Comparison of ENCODE assay signal across 15 cellular contexts in the genomic region with DNA sequence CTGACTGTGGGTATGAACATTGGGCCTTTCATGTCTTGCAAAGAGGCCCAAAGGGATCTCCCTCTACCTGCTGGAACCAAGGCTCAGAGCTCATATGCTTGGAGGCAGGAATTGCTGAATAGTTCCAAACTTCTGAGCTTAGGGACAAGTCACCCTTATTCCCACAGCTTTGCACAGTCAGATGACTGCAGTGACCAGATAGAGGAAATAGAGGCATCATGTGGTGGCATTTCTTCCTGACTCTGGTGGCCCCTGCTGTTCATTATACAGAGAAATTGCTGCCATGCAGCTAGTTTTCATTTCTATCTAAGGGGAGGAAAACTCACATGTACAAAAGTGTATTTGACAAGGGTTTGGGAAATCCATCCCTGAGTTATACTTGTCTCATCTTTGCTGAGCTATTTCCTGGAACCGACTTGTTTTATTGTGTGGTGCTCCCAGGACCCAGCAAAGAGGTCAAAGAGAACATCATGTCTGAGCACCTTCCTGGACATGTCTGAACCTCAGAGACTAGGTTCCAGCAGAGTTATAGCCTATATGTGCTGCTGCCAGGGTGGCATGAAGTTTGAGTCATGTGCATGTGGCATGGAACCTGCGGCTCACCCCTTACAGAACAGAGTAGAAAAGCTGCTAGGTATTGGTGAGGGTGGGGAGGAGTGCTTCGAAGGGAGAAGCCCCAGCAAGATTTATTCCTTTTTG.
"Had no signal": no experiment of that assay in that cellular context is flagged by ENCODE, and none has a peak within 500 bp of the region (broad histone marks: within the 10 kb centered on the region; RNA-seq: fewer than 3 reads in every experiment).

No MANE protein-coding gene starts in this region.

- H3K27me3 Mint-ChIP-seq: stimulated activated naive B cell treated with anti-CD40 and anti-IgM and Interleukin-4, amounts not matched to agents 10 μg/mL and 1 μg/mL and 100 μg/mL, for 72 hours had no signal

- H3K27ac Mint-ChIP-seq: activated T-helper 1 cell treated with anti-CD3 and anti-CD28 coated beads, Interleukin-12 subunit alpha, Interleukin-12 subunit beta, Interleukin-2, Interleukin-4 antibody, amounts not matched to agents 30 ng/mL and 10 ng/mL and 1 ng/mL, durations not matched to agents 14 hours and 24 hours and 36 hours; natural killer cell; stimulated activated naive B cell treated with anti-CD40 and anti-IgM and Interleukin-4, amounts not matched to agents 10 μg/mL and 1 μg/mL and 100 μg/mL, for 72 hours had no signal

- H3K9me3 ChIP-seq: prostate gland, right lobe of liver, transverse colon had no signal

- H3K36me3 Mint-ChIP-seq: natural killer cell had no signal

- H3K4me3 Mint-ChIP-seq: activated T-helper 1 cell treated with anti-CD3 and anti-CD28 coated beads, Interleukin-12 subunit alpha, Interleukin-12 subunit beta, Interleukin-2, Interleukin-4 antibody, amounts not matched to agents 30 ng/mL and 10 ng/mL and 1 ng/mL, durations not matched to agents 14 hours and 24 hours and 36 hours; immature natural killer cell; natural killer cell; stimulated activated naive B cell treated with anti-CD40 and anti-IgM and Interleukin-4, amounts not matched to agents 10 μg/mL and 1 μg/mL and 100 μg/mL, for 72 hours had no signal

- H3K27ac ChIP-seq: cardiac muscle cell, epithelial cell of prostate, prostate gland, right lobe of liver, transverse colon, WERI-Rb-1 had no signal

- H3K4me3 ChIP-seq: cardiac muscle cell, prostate gland, right lobe of liver, transverse colon had no signal

- ATAC-seq: natural killer cell; stimulated activated naive B cell treated with anti-CD40 and anti-IgM and Interleukin-4, amounts not matched to agents 10 μg/mL and 1 μg/mL and 100 μg/mL, for 72 hours had no signal

- H3K4me1 Mint-ChIP-seq: stimulated activated naive B cell treated with anti-CD40 and anti-IgM and Interleukin-4, amounts not matched to agents 10 μg/mL and 1 μg/mL and 100 μg/mL, for 72 hours had no signal

- H3K4me1 ChIP-seq: prostate gland, transverse colon had no signal

- H3K9me3 Mint-ChIP-seq: activated T-helper 1 cell treated with anti-CD3 and anti-CD28 coated beads, Interleukin-12 subunit alpha, Interleukin-12 subunit beta, Interleukin-2, Interleukin-4 antibody, amounts not matched to agents 30 ng/mL and 10 ng/mL and 1 ng/mL, durations not matched to agents 14 hours and 24 hours and 36 hours; immature natural killer cell; natural killer cell; stimulated activated naive B cell treated with anti-CD40 and anti-IgM and Interleukin-4, amounts not matched to agents 10 μg/mL and 1 μg/mL and 100 μg/mL, for 72 hours had no signal

- H3K27me3 ChIP-seq: cardiac muscle cell, right lobe of liver, transverse colon had no signal

- H3K36me3 ChIP-seq: prostate gland had no signal

- DNase-seq: activated CD4-positive, alpha-beta T cell treated with anti-CD3 and anti-CD28 coated beads for 48 hours; activated naive CD4-positive, alpha-beta T cell; effector CD4-positive, alpha-beta T cell; immature natural killer cell; natural killer cell; occipital lobe; right lobe of liver; stimulated activated naive B cell treated with anti-CD40 and anti-IgM and Interleukin-4, amounts not matched to agents 10 μg/mL and 1 μg/mL and 100 μg/mL, for 72 hours; T-helper 9 cell; transverse colon; WERI-Rb-1 had no signal
